12 cellular contexts compared by ENCODE assay signal in genomic region chr5:43422143-43422542, GRCh38. TPM values are rescaled to one million over a fixed set of nuclear protein-coding genes. Genes with fewer than 3 reads are reported as not detected.
DNase-seq lines count a peak whose midpoint lies in the region; ATAC-seq, FAIRE-seq and TF ChIP-seq lines count a peak whose summit lies in the region.
"Had no signal": no experiment of that assay in that cellular context is flagged by ENCODE, and none has a peak within 500 bp of the region (broad histone marks: within the 10 kb centered on the region; RNA-seq: fewer than 3 reads in every experiment).

No MANE protein-coding gene starts in this region.

- H3K27ac Mint-ChIP-seq in GM23338, result no peak overlapping the region
- H3K27ac Mint-ChIP-seq: activated naive CD8-positive, alpha-beta T cell had no signal

- no peak for FAIRE-seq in HTR-8/SVneo (lab: Jason Lieb, UNC)

- ATAC-seq in lower lobe of right lung (peak; percentile 61 to 89), GM23338 (no peak)
- ATAC-seq: activated CD4-positive, CD25-positive, alpha-beta regulatory T cell treated with anti-CD3 and anti-CD28 coated beads, Interleukin-2, amount 50 U/mL, for 24 hours had no signal

- H3K4me1 ChIP-seq in breast epithelium (no peaks in the 10 kb centered on the region), lower lobe of right lung (peaks cover 11% of the 10 kb centered on the region), GM23338 (ENCODE audit: insufficient read depth) (no peaks in the 10 kb centered on the region), tibial artery (peaks cover 0 to 20% (median 0%) of the 10 kb centered on the region in 4 donors)

- no peak for TF ChIP-seq POLR2A in breast epithelium (IDR thresholded peaks at IDR 0.05)

- H3K4me3 Mint-ChIP-seq in GM23338, result no peak overlapping the region
- H3K4me3 Mint-ChIP-seq: activated naive CD8-positive, alpha-beta T cell had no signal

- 0 out of 2 replicates have a peak, but pooled peaks cover 12% of the 10 kb centered on the region for H3K9me2 ChIP-seq in GM23338 (ENCODE audit: insufficient read depth)

- H3K27me3 ChIP-seq in breast epithelium (no peaks in the 10 kb centered on the region), lower lobe of right lung (ENCODE audit: low read depth) (no peaks in the 10 kb centered on the region), GM23338 (ENCODE audit: insufficient read depth) (no peaks in the 10 kb centered on the region), tibial artery (no peaks in the 10 kb centered on the region)
- H3K27me3 ChIP-seq: ovary had no signal

- H3K4me3 ChIP-seq in AG10803 (ENCODE audit: low read length) (no peak overlapping the region), breast epithelium (no peak overlapping the region), lower lobe of right lung (no peak overlapping the region), GM23338 (no peak overlapping the region), tibial artery (no peak overlapping the region), coronary artery (no peak overlapping the region)
- H3K4me3 ChIP-seq: ovary had no signal

- DNase-seq in AG10803 (ENCODE audit: low read depth) (peak; percentile 51), HTR-8/SVneo (ENCODE audit: insufficient read length, low spot score) (peak; percentile 41), breast epithelium (ENCODE audit: low spot score in 2 of 2) (peak in 1 of 2 donors; percentile 39), lower lobe of right lung (no peak), GM23338 (ENCODE audit: low spot score) (no peak), tibial artery (no peak), coronary artery (ENCODE audit: low spot score) (no peak)
- no peak for DNase-seq in stimulated activated naive CD4-positive, alpha-beta T cell treated with Interleukin-2 at 50 U/mL for 16 hours (lab: John Stamatoyannopoulos, UW)
- DNase-seq: head of caudate nucleus, ovary had no signal

- no peaks in the 10 kb centered on the region for H4K20me1 ChIP-seq in GM23338 (replicated peaks; ENCODE audit: insufficient read depth)

- H3K27ac ChIP-seq in breast epithelium (peak overlapping the region; percentile 56 to 82), lower lobe of right lung (no peak overlapping the region), GM23338 (ENCODE audit: low read depth) (no peak overlapping the region), tibial artery (no peak overlapping the region), coronary artery (no peak overlapping the region)
- H3K27ac ChIP-seq: ovary had no signal

- TF ChIP-seq CTCF in AG10803 (conservative IDR thresholded peaks at IDR 0.05; ENCODE audit: low read length) (no peak), breast epithelium (IDR thresholded peaks at IDR 0.05) (no peak), lower lobe of right lung (IDR thresholded peaks at IDR 0.05) (no peak), GM23338 (conservative IDR thresholded peaks at IDR 0.05; ENCODE audit: low read depth in 2 of 2) (no peak), tibial artery (IDR thresholded peaks at IDR 0.05) (no peak), coronary artery (IDR thresholded peaks at IDR 0.05) (no peak)

- H3K4me2 ChIP-seq in GM23338, result no peak overlapping the region

- peaks cover 6% of the 10 kb centered on the region; the same call in 2 of the 3 replicates for H3K9me3 Mint-ChIP-seq in GM23338

- H3K36me3 ChIP-seq in breast epithelium (no peaks in the 10 kb centered on the region), lower lobe of right lung (no peaks in the 10 kb centered on the region), GM23338 (ENCODE audit: insufficient read depth) (no peaks in the 10 kb centered on the region), tibial artery (no peaks in the 10 kb centered on the region)
- H3K36me3 ChIP-seq: ovary had no signal

- H3K9me3 ChIP-seq in breast epithelium (no peaks in the 10 kb centered on the region), lower lobe of right lung (no peaks in the 10 kb centered on the region), tibial artery (no peaks in the 10 kb centered on the region)
- H3K9me3 ChIP-seq: ovary had no signal

- H3F3A ChIP-seq in GM23338 (replicated peaks; ENCODE audit: low read depth), result no peaks in the 10 kb centered on the region

- H3K27me3 Mint-ChIP-seq in GM23338 (ENCODE audit: insufficient read depth, low read depth, poor library complexity), result no peaks in the 10 kb centered on the region

- H2AFZ ChIP-seq in GM23338, result no peak overlapping the region

- intact Hi-C loops in breast epithelium (cut with DNase I; ENCODE audit: low total_unique reads), result no loop called here
- intact Hi-C loops in lower lobe of right lung (cut with DNase I), result no loop called here
- intact Hi-C loops in tibial artery (cut with DNase I; ENCODE audit: low total_unique reads), result no loop called here

- peaks cover 4% of the 10 kb centered on the region; the same call in 2 of the 3 replicates for H3K4me1 Mint-ChIP-seq in GM23338

- H3K79me2 ChIP-seq in GM23338 (replicated peaks; ENCODE audit: insufficient read depth), result no peaks in the 10 kb centered on the region

- no peaks in the 10 kb centered on the region; the same call in 2 of the 3 replicates for H3K36me3 Mint-ChIP-seq in GM23338 (ENCODE audit: low read depth)
- H3K36me3 Mint-ChIP-seq: activated naive CD8-positive, alpha-beta T cell had no signal

TF ChIP-seq in GM23338, 12 proteins besides CTCF, POLR2A, EP300 and RAD21 (continues in another document):
- TF ChIP-seq NANOG (IDR thresholded peaks at IDR 0.05; ENCODE audit: borderline replicate concordance) (no peak), ZNF462 (CRISPR knock-in tag; IDR thresholded peaks at IDR 0.05) (no peak), POLR2AphosphoS5 (IDR thresholded peaks at IDR 0.05; ENCODE audit: low read depth) (no peak), JUNB (IDR thresholded peaks at IDR 0.05; ENCODE audit: unreplicated experiment) (no peak)

RNA-seq across cellular contexts. Expression of gene CCL28, which starts 10.0 kb away (rescaled TPM):
- total RNA-seq in breast epithelium (100 to 1,000 TPM in 1 of 3 donors, 10 to 100 TPM in 1, 1 to 10 TPM in 1; 4.0 to 192 (median 53.4) TPM), lower lobe of right lung (7.7 TPM)
- total RNA-seq in GM23338 (2014; rRNA removed; shearing (Covaris generic)), result 3.4 and 5.7 TPM in 2 replicates
- 6.3 and 7.1 TPM in 2 replicates for polyA plus RNA-seq in GM23338 (2016; fragmentation: Nextera tagmentation; extraction: Ambion mirVana)

Comparison
In these comparisons a context has a peak if more than half of its experiments do, and no peak if none do; other contexts are left out.
1. DNase-seq: peak in AG10803 (single experiment) and HTR-8/SVneo (single experiment); none in lower lobe of right lung (single experiment), stimulated activated naive CD4-positive, alpha-beta T cell treated with Interleukin-2 at 50 U/mL for 16 hours (single experiment), GM23338 (single experiment), tibial artery (0 of 2) and coronary artery (single experiment).
2. H3K27ac ChIP-seq: peak in breast epithelium (2 of 2); none in lower lobe of right lung (single experiment), GM23338 (single experiment), tibial artery (0 of 2) and coronary artery (0 of 2).